Comparison of ENCODE assay signal across 1 cellular context in genomic region chr3:143060906-143061305, GRCh38.
TF ChIP-seq lines count a peak whose summit lies in the region.

No MANE protein-coding gene starts in this region.

TF ChIP-seq in GM12878, 131 proteins besides CTCF, POLR2A, EP300 and RAD21 (continued from another document):
- TF ChIP-seq ZBTB4 (CRISPR knock-in tag; IDR thresholded peaks at IDR 0.05) (no peak), MEF2A (IDR thresholded peaks at IDR 0.05; ENCODE audit: insufficient read depth, low read depth, low read length) (0 out of 2 replicates have a peak, but pooled peaks have one; percentile 60), KAT2A (conservative IDR thresholded peaks at IDR 0.05; ENCODE audit: control insufficient read depth, low read depth, low read length) (no peak), FOXM1 (IDR thresholded peaks at IDR 0.05; ENCODE audit: low read depth, low read length) (peak; percentile 57; the same call in 1 of the 2 replicates), ZBED1 (IDR thresholded peaks at IDR 0.05; ENCODE audit: borderline replicate concordance) (peak; percentile 53; the same call in 1 of the 2 replicates), ZNF274 (IDR thresholded peaks at IDR 0.05; ENCODE audit: insufficient read depth, insufficient read length) (no peak), BRCA1 (IDR thresholded peaks at IDR 0.05; ENCODE audit: low read depth, low read length) (no peak), ZNF24 (IDR thresholded peaks at IDR 0.05) (peak; percentile 83), JUND (IDR thresholded peaks at IDR 0.05; ENCODE audit: low read depth, low read length) (0 out of 2 replicates have a peak, but pooled peaks have one; percentile 41), NRF1 (conservative IDR thresholded peaks at IDR 0.05; ENCODE audit: low read depth, low read length) (no peak), RUNX3 (IDR thresholded peaks at IDR 0.05; ENCODE audit: low read length) (peak; percentile 46; the same call in 1 of the 2 replicates), FOXK2 (IDR thresholded peaks at IDR 0.05) (no peak), BACH1 (IDR thresholded peaks at IDR 0.05; ENCODE audit: borderline replicate concordance) (no peak), CEBPB (IDR thresholded peaks at IDR 0.05; ENCODE audit: borderline replicate concordance in 1 of 2, low read depth in 2 of 2, low read length in 2 of 2) (peak; percentile 94 to 98; a peak in 3 of 4 replicates), HCFC1 (IDR thresholded peaks at IDR 0.05; ENCODE audit: low read length) (no peak), ASH2L (IDR thresholded peaks at IDR 0.05; ENCODE audit: borderline replicate concordance, low read depth) (no peak), SUPT20H (IDR thresholded peaks at IDR 0.05; ENCODE audit: borderline replicate concordance, control insufficient read depth, low read depth, low read length) (no peak), SPI1 (IDR thresholded peaks at IDR 0.05; ENCODE audit: borderline replicate concordance, insufficient read depth, low read depth, low read length) (peak; percentile 70; the same call in 1 of the 2 replicates)
TF ChIP-seq in GM12878: peak in this region for 23.
